ENCODE assay signal across 9 cellular contexts in the genomic region with DNA sequence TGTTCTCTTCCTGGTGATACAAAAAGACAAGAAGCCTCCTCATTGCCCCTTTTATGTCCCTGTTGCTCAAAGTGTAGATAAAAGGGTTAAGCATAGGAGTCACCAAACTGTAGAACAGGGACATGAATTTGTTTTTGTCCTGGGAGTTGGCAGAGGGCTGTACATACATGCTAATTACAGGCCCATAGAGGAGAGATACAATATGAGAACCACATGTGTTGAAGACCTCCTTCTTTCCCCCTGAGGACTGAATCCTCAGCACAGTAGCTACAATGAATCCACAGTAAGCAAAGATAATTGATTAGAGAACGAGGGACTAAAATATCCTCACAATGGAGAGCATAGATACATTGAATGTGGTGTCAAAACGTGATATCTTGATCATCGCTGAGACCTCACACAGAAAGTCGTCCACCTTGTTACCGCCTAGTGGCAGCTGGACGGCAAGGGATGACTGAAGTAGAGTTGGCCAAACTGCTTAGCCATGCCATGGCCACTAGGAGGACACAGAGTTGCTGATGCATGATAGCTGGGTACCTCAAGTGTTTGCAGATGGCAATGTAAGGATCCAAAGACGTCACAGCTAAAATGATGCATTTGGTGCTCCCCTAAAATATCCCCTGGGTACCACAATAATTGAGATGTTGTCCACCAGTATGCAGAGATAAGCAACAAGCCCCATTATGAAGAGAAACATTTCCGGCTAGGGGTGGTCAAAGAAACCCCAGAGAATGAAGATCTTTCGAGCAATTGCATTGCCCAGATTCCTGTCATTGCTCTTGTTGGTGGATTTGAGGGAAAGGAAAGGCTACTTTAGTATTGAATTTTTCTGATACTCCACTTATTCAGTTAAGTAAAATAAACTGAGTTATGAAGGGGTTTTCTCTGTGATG. TPM values are rescaled to one million over a fixed set of nuclear protein-coding genes. Genes with fewer than 3 reads are reported as not detected.
DNase-seq lines count a peak whose midpoint lies in the region; ATAC-seq and TF ChIP-seq lines count a peak whose summit lies in the region.
"Had no signal": no experiment of that assay in that cellular context is flagged by ENCODE, and none has a peak within 500 bp of the region (broad histone marks: within the 10 kb centered on the region; RNA-seq: fewer than 3 reads in every experiment).

No MANE protein-coding gene starts in this region.

- no peak overlapping the region for H3K4me2 ChIP-seq in PC-9

- H3K36me3 ChIP-seq in HEK293 (ENCODE audit: control insufficient read depth in 2 of 2, insufficient read depth in 1 of 2, low read length in 2 of 2) (no peaks in the 10 kb centered on the region), PC-9 (ENCODE audit: low read depth) (no peaks in the 10 kb centered on the region), spleen (no peaks in the 10 kb centered on the region)

- DNase-seq in EH (ENCODE audit: low read depth) (peak; percentile 12), PC-9 (peak in 1 of 2 experiments; percentile 19), spleen (no peak), T-helper 9 cell (no peak)
- no peak for DNase-seq in stimulated activated naive CD4-positive, alpha-beta T cell (lab: John Stamatoyannopoulos, UW)

- no peak overlapping the region for H3K4me3 ChIP-seq in HEK293 (ENCODE audit: low read depth, low read length)
- no peak overlapping the region for H3K4me3 ChIP-seq in PC-9
- H3K4me3 ChIP-seq in spleen: no peak overlapping the region

- H3K4me1 ChIP-seq in HEK293 (ENCODE audit: control insufficient read depth, insufficient read depth, low read length) (no peaks in the 10 kb centered on the region), PC-9 (replicated peaks; ENCODE audit: insufficient read depth) (no peaks in the 10 kb centered on the region), spleen (no peaks in the 10 kb centered on the region)

- intact Hi-C loops in PC-9 (cut with micrococcal nuclease; ENCODE audit: unreplicated experiment): no loop called here
- intact Hi-C loops in spleen (cut with DNase I; ENCODE audit: low total_unique reads): no loop called here

- H3K9me3 ChIP-seq in HEK293 (ENCODE audit: control insufficient read depth, insufficient read depth, low read depth, low read length) (no peaks in the 10 kb centered on the region), PC-9 (ENCODE audit: insufficient read depth, low read depth) (no peaks in the 10 kb centered on the region), spleen (no peaks in the 10 kb centered on the region)

- BruUV-seq in PC-9 (replicated peaks; lab: Mats Ljungman, UMichigan): no TSS peak

- H3K27me3 ChIP-seq in PC-9 (ENCODE audit: insufficient read depth, low read depth): peaks cover 3% of the 10 kb centered on the region; the same call in 1 of the 2 replicates
- H3K27me3 ChIP-seq in spleen (replicated peaks in 1 of 7): peaks cover 0 to 38% (median 0%) of the 10 kb centered on the region in 7 donors

- WGBS in spleen, 5 donors: 33 to 43% (median 38%) methylated on average over 9 of the region's 9 CpGs

- POLR2A ChIA-PET in HEK293 (lab: Yijun Ruan, JAX): no interaction called here
- POLR2A ChIA-PET in PC-9 (lab: Charles Lee; ENCODE audit: unreplicated experiment): no interaction called here

- no peak for TF ChIP-seq POLR2A in spleen (IDR thresholded peaks at IDR 0.05)

- H3F3A ChIP-seq in PC-9 (ENCODE audit: insufficient read depth, low read depth): no peaks in the 10 kb centered on the region

- no peaks in the 10 kb centered on the region for H3K79me2 ChIP-seq in PC-9 (ENCODE audit: low read depth)

- H4K20me1 ChIP-seq in PC-9 (ENCODE audit: insufficient read depth): no peaks in the 10 kb centered on the region

- H3K9me2 ChIP-seq in PC-9 (ENCODE audit: insufficient read depth): no peaks in the 10 kb centered on the region

- H3K27ac ChIP-seq in HEK293 (ENCODE audit: extremely low read depth, low read depth, low read length) (no peak overlapping the region), PC-9 (no peak overlapping the region), spleen (no peak overlapping the region)

- CTCF ChIA-PET in HEK293 (lab: Yijun Ruan, JAX) (interaction anchor here (0.6 to 2.0 kb wide), 19 partner anchors 12 to 528 kb away, joined by 3 to 10 read pairs (median 3); a partner anchor contains a TSS), PC-9 (lab: Charles Lee) (interaction anchor here (0.7 kb wide), 1 partner anchor 1535 kb away, joined by 3 read pairs; no protein-coding TSS in a partner anchor)

- H2AFZ ChIP-seq in PC-9: no peak overlapping the region; the same call in 1 of the 2 replicates

- ATAC-seq in esophagus mucosa (peak; percentile 46), HG03175 (IDR thresholded peaks at IDR 0.05; ENCODE audit: unreplicated experiment) (no peak)

- TF ChIP-seq CTCF in HEK293 (tag by site-specific recombination; IDR thresholded peaks at IDR 0.05): peak; percentile 66; the same call in 1 of the 2 replicates
- TF ChIP-seq CTCF in PC-9 (conservative IDR thresholded peaks at IDR 0.05): peak; percentile 75
- TF ChIP-seq CTCF in spleen (IDR thresholded peaks at IDR 0.05 in 8 of 11, conservative IDR thresholded peaks at IDR 0.05 in 3 of 11): peak in 6 of 11 experiments; percentile 22 to 54 (median 34)

TF ChIP-seq in HEK293, 187 proteins besides CTCF, POLR2A, EP300 and RAD21:
- TF ChIP-seq ZNF654 (tag by site-specific recombination; IDR thresholded peaks at IDR 0.05; ENCODE audit: low read depth) (peak; percentile 26; the same call in 1 of the 2 replicates), ZNF274 (IDR thresholded peaks at IDR 0.05; ENCODE audit: low read length) (no peak), ZNF274 (tag by site-specific recombination; IDR thresholded peaks at IDR 0.05; ENCODE audit: borderline replicate concordance) (no peak)

RNA-seq across cellular contexts. Expression of a gene that starts 15.0 kb away (rescaled TPM):
- total RNA-seq in PC-9 (2021) (not detected in 2 replicates), esophagus mucosa (not detected), spleen (not detected)
- not detected for polyA plus RNA-seq in spleen
- total RNA-seq: T-helper 1 cell treated with Interleukin-12 subunit alpha and Interleukin-12 subunit beta and Interleukin-4 antibody, amounts not matched to agents 30 ng/mL and 1 ng/mL, for 36 hours had no signal

RNA-seq across cellular contexts. Expression of a gene that starts 27.1 kb away (rescaled TPM):
- total RNA-seq in PC-9 (2021) (not detected in 2 replicates), esophagus mucosa (not detected), spleen (not detected)
- not detected for polyA plus RNA-seq in spleen
- total RNA-seq: T-helper 1 cell treated with Interleukin-12 subunit alpha and Interleukin-12 subunit beta and Interleukin-4 antibody, amounts not matched to agents 30 ng/mL and 1 ng/mL, for 36 hours had no signal

RNA-seq across cellular contexts. Expression of a gene that starts 27.2 kb away (rescaled TPM):
- total RNA-seq in PC-9 (2021) (not detected in 2 replicates), esophagus mucosa (not detected), spleen (not detected)
- polyA plus RNA-seq in spleen: not detected
- total RNA-seq: T-helper 1 cell treated with Interleukin-12 subunit alpha and Interleukin-12 subunit beta and Interleukin-4 antibody, amounts not matched to agents 30 ng/mL and 1 ng/mL, for 36 hours had no signal

RNA-seq across cellular contexts. Expression of a gene that starts 35.8 kb away (rescaled TPM):
- total RNA-seq in PC-9 (2021): not detected in 2 replicates
- not detected for total RNA-seq in esophagus mucosa
- not detected for total RNA-seq in spleen
- not detected for polyA plus RNA-seq in spleen
- total RNA-seq: T-helper 1 cell treated with Interleukin-12 subunit alpha and Interleukin-12 subunit beta and Interleukin-4 antibody, amounts not matched to agents 30 ng/mL and 1 ng/mL, for 36 hours had no signal
